10 cellular contexts compared by ENCODE assay signal in the genomic region with DNA sequence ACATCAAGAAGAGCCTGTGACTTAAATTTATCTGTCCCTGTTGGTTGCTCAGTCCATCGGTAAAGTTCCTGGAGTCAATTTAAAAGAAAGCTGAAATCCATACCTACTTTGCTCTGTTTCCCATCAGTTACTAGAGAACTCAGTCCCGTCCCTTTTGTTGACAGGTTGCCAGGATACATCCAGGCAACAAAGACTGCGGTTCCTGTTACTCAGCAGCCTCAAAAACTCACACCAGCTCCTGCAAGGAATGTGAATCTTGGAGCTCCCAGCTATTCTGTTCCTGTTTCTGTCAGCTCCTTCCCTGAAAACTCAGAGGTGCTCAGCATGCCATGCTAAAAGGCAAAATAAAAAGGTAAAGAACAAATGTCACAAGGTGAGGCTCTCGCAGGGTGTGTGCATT. TPM values are rescaled to one million over a fixed set of nuclear protein-coding genes. Genes with fewer than 3 reads are reported as not detected.
A peak's percentile ranks its signal among the peaks of the same experiment; 100 is the strongest.
DNase-seq lines count a peak whose midpoint lies in the region; TF ChIP-seq lines count a peak whose summit lies in the region.
"Had no signal": no experiment of that assay in that cellular context is flagged by ENCODE, and none has a peak within 500 bp of the region (broad histone marks: within the 10 kb centered on the region; RNA-seq: fewer than 3 reads in every experiment).

A gene (plus strand): TSS at position 215 of the 400 bp plus-strand sequence. CDS start 22,445 bp downstream, outside the sequence.

- intact Hi-C loops in left ventricle myocardium inferior (cut with micrococcal nuclease) = no loop called here

- peak within 1 kb of the TSS in 4 of 5 experiments; percentile 77 to 89 (median 86) for H3K27ac Mint-ChIP-seq in brain
- no peak within 1 kb of the TSS for H3K27ac Mint-ChIP-seq in activated naive CD4-positive, alpha-beta T cell treated with anti-CD3 and anti-CD28 coated beads, Interleukin-2, amount 10 ng/mL, durations not matched to agents 7 days and 5 days

- H3K36me3 Mint-ChIP-seq in brain = no peaks in the 10 kb centered on the region
- no peaks in the 10 kb centered on the region for H3K36me3 Mint-ChIP-seq in activated naive CD4-positive, alpha-beta T cell treated with anti-CD3 and anti-CD28 coated beads, Interleukin-2, amount 10 ng/mL, durations not matched to agents 7 days and 5 days

- H3K27me3 ChIP-seq in cardiac muscle cell = no peaks in the 10 kb centered on the region
- H3K27me3 ChIP-seq in left ventricle myocardium inferior (ENCODE audit: low read depth) = no peaks in the 10 kb centered on the region
- H3K27me3 ChIP-seq in kidney epithelial cell (ENCODE audit: control insufficient read depth, insufficient read depth, low read length) = no peaks in the 10 kb centered on the region
- H3K27me3 ChIP-seq: tibial nerve had no signal

- TF ChIP-seq CTCF in cardiac muscle cell (IDR thresholded peaks at IDR 0.05; ENCODE audit: low read depth, low read length) (no peak), left ventricle myocardium inferior (IDR thresholded peaks at IDR 0.05; ENCODE audit: borderline replicate concordance) (no peak), brain (conservative IDR thresholded peaks at IDR 0.05) (no peak), kidney epithelial cell (IDR thresholded peaks at IDR 0.05; ENCODE audit: insufficient read depth, low read length, poor library complexity, severe bottlenecking) (no peak)

- CTCF ChIA-PET in activated naive CD4-positive, alpha-beta T cell treated with anti-CD3 and anti-CD28 coated beads, Interleukin-2, amount 10 ng/mL, durations not matched to agents 7 days and 5 days (lab: Charles Lee) = no interaction called here

- peak within 1 kb of the TSS; percentile 48 to 81 (median 71) for H3K4me3 Mint-ChIP-seq in brain
- H3K4me3 Mint-ChIP-seq in activated naive CD4-positive, alpha-beta T cell treated with anti-CD3 and anti-CD28 coated beads, Interleukin-2, amount 10 ng/mL, durations not matched to agents 7 days and 5 days = no peak within 1 kb of the TSS

- H3K27ac ChIP-seq in cardiac muscle cell (peak within 1 kb of the TSS; percentile 9), left ventricle myocardium inferior (replicated peaks) (no peak within 1 kb of the TSS)
- H3K27ac ChIP-seq: tibial nerve had no signal

- H3K4me1 Mint-ChIP-seq in brain = peaks cover 59% of the 10 kb centered on the region
- no peaks in the 10 kb centered on the region for H3K4me1 Mint-ChIP-seq in activated naive CD4-positive, alpha-beta T cell treated with anti-CD3 and anti-CD28 coated beads, Interleukin-2, amount 10 ng/mL, durations not matched to agents 7 days and 5 days

- H3K4me1 ChIP-seq in cardiac muscle cell (ENCODE audit: low read depth) (peaks cover 7% of the 10 kb centered on the region), left ventricle myocardium inferior (peaks cover 4% of the 10 kb centered on the region)

- H3K9me3 Mint-ChIP-seq in brain = no peaks in the 10 kb centered on the region
- no peaks in the 10 kb centered on the region for H3K9me3 Mint-ChIP-seq in activated naive CD4-positive, alpha-beta T cell treated with anti-CD3 and anti-CD28 coated beads, Interleukin-2, amount 10 ng/mL, durations not matched to agents 7 days and 5 days

- H3K36me3 ChIP-seq in cardiac muscle cell = no peaks in the 10 kb centered on the region
- H3K36me3 ChIP-seq in left ventricle myocardium inferior = no peaks in the 10 kb centered on the region
- H3K36me3 ChIP-seq in kidney epithelial cell (ENCODE audit: control insufficient read depth, insufficient read depth, low read length) = no peaks in the 10 kb centered on the region
- H3K36me3 ChIP-seq: tibial nerve had no signal

- no peaks in the 10 kb centered on the region for H3K27me3 Mint-ChIP-seq in brain
- no peaks in the 10 kb centered on the region for H3K27me3 Mint-ChIP-seq in activated naive CD4-positive, alpha-beta T cell treated with anti-CD3 and anti-CD28 coated beads, Interleukin-2, amount 10 ng/mL, durations not matched to agents 7 days and 5 days

- H3K9me3 ChIP-seq in cardiac muscle cell (ENCODE audit: low read depth) (no peaks in the 10 kb centered on the region), left ventricle myocardium inferior (replicated peaks) (no peaks in the 10 kb centered on the region)
- H3K9me3 ChIP-seq: tibial nerve had no signal

- no peak within 1 kb of the TSS for H3K4me3 ChIP-seq in cardiac muscle cell
- H3K4me3 ChIP-seq in left ventricle myocardium inferior = no peak within 1 kb of the TSS
- H3K4me3 ChIP-seq in kidney epithelial cell (ENCODE audit: low read depth, low read length) = no peak within 1 kb of the TSS
- H3K4me3 ChIP-seq: tibial nerve had no signal

- peak; percentile 70 to 97 for DNase-seq in cardiac muscle cell (ENCODE audit: low read depth in 1 of 2, low spot score in 1 of 2)
- no peak for DNase-seq in left ventricle myocardium inferior
- peak; percentile 98 for DNase-seq in kidney epithelial cell (ENCODE audit: low read depth)
- no peak for DNase-seq in NK-92 (lab: John Stamatoyannopoulos, UW; ENCODE audit: unreplicated experiment)
- no peak for DNase-seq in activated naive CD4-positive, alpha-beta T cell treated with anti-CD3 and anti-CD28 coated beads, Interleukin-2, amount 10 ng/mL, durations not matched to agents 7 days and 5 days
- DNase-seq in OCI-M2 (lab: John Stamatoyannopoulos, UW; ENCODE audit: unreplicated experiment) = no peak
- DNase-seq in T-helper 1 cell = no peak
- DNase-seq: DND-41 had no signal

RNA-seq across cellular contexts. Expression of the gene that starts here (rescaled TPM):
- total RNA-seq in cardiac muscle cell (not detected in 2 replicates), left ventricle myocardium inferior (not detected), kidney epithelial cell (0.68 and 1.1 TPM in 2 replicates)
- polyA plus RNA-seq in cardiac muscle cell (not detected in 2 replicates), brain (ENCODE audit: insufficient read depth, low read depth, low replicate concordance) (not detected)

Comparison
In these comparisons a context has a peak if more than half of its experiments do, and no peak if none do; other contexts are left out.
1. Peak in DNase-seq and H3K27ac ChIP-seq in cardiac muscle cell; RNA of the gene not detected or under 1 TPM.